In genomic region chr1:177355575-177355974, GRCh38 we compare ENCODE assay signal across 7 cellular contexts.
DNase-seq lines count a peak whose midpoint lies in the region; ATAC-seq and TF ChIP-seq lines count a peak whose summit lies in the region.

No MANE protein-coding gene starts in this region.

- TF ChIP-seq POLR2A in erythroblast (IDR thresholded peaks at IDR 0.05; ENCODE audit: low read length) (no peak), GM18505 (IDR thresholded peaks at IDR 0.05; ENCODE audit: borderline replicate concordance, extremely low read depth, insufficient read depth, insufficient read length) (no peak)

- H3K4me3 ChIP-seq in GM12875 (ENCODE audit: low read depth, low read length) (no peak overlapping the region), LNCaP clone FGC (ENCODE audit: low read depth, low read length) (no peak overlapping the region)

- ATAC-seq in GM18505 (IDR thresholded peaks at IDR 0.05; ENCODE audit: unreplicated experiment), result no peak

- no peak for DNase-seq in LNCaP clone FGC (ENCODE audit: low read depth)
- DNase-seq in erythroblast (lab: John Stamatoyannopoulos, UW), result peak; percentile 1 to 2
- DNase-seq in renal cortical epithelial cell (ENCODE audit: low read depth), result peak; percentile 21
- no peak for DNase-seq in T1000 (lab: John Stamatoyannopoulos, UW)
- no peak for DNase-seq in activated CD4-positive, alpha-beta T cell treated with anti-CD3 and anti-CD28 coated beads, Interleukin-2, amount 50 U/mL, for 4 hours

- TF ChIP-seq CTCF in GM12875 (IDR thresholded peaks at IDR 0.05; ENCODE audit: borderline replicate concordance, insufficient read depth, low read depth, low read length) (peak; percentile 53; the same call in 1 of the 2 replicates), LNCaP clone FGC (IDR thresholded peaks at IDR 0.05; ENCODE audit: control insufficient read depth, extremely low read depth, insufficient read depth) (peak; percentile 54)

Comparison
In these comparisons a context has a peak if more than half of its experiments do, and no peak if none do; other contexts are left out.
1. DNase-seq: peak in erythroblast (2 of 2) and renal cortical epithelial cell (single experiment); none in LNCaP clone FGC (single experiment), T1000 (single experiment) and activated CD4-positive, alpha-beta T cell treated with anti-CD3 and anti-CD28 coated beads, Interleukin-2, amount 50 U/mL, for 4 hours (0 of 2).